In the genomic region with DNA sequence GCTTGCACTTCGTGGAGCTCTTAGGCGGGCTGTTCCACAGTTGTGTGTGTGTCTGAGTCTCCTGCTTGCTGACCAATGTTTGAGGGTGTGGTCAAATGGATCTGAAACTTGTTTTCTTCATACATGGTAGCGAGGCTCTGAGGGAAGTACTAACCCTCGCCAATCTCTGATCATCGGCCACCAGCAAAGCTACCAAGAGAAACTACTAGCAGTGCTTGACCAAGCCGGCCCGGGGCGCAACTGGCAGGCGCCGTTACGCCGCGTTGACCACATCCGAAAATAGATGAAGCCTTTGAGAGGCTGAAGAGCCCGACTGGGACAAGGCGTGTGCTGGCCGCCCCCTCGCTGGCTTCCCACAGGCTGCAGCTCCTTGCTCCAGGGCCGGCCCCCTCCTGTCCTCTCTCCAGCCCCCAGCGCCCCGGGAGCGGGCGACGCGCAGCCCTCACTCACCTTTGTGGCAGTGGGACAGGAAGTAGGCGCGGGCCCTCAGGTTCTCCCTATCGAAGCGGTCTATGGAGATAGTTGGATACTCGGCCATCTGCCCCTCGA, we compare ENCODE assay signal across 8 cellular contexts. TPM values are rescaled to one million over a fixed set of nuclear protein-coding genes. Genes with fewer than 3 reads are reported as not detected.
DNase-seq lines count a peak whose midpoint lies in the region; ATAC-seq and TF ChIP-seq lines count a peak whose summit lies in the region.

No MANE protein-coding gene starts in this region.

- TF ChIP-seq POLR2A in HCT116 (IDR thresholded peaks at IDR 0.05; ENCODE audit: borderline replicate concordance, extremely low read depth, insufficient read depth, insufficient read length), result no peak
- TF ChIP-seq POLR2A in adrenal gland (IDR thresholded peaks at IDR 0.05), result no peak

- H3K9me2 ChIP-seq in HCT116 (ENCODE audit: insufficient read depth) (no peaks in the 10 kb centered on the region), MM.1S (replicated peaks; ENCODE audit: insufficient read depth, low read length) (no peaks in the 10 kb centered on the region)

- peak; percentile 57 for DNase-seq in activated CD8-positive, alpha-beta memory T cell treated with anti-CD3 and anti-CD28 coated beads, Interleukin-2, amount 10 ng/mL, durations not matched to agents 7 days and 5 days
- DNase-seq in activated CD8-positive, alpha-beta memory T cell treated with anti-CD3 and anti-CD28 coated beads for 24 hours, result no peak
- DNase-seq in HCT116 (ENCODE audit: low read depth, low spot score) (peak; percentile 22), MM.1S (peak; percentile 75), adrenal gland (peak in 6 of 7 donors; percentile 54 to 75 (median 58)), hepatic stellate cell (ENCODE audit: low spot score) (peak; percentile 57), retinal pigment epithelial cell (ENCODE audit: low read depth) (peak; percentile 10)
- no peak for DNase-seq in central memory CD4-positive, alpha-beta T cell

- no peaks in the 10 kb centered on the region for H3K27me3 Mint-ChIP-seq in activated CD8-positive, alpha-beta memory T cell treated with anti-CD3 and anti-CD28 coated beads, Interleukin-2, amount 10 ng/mL, durations not matched to agents 7 days and 5 days

- H2AFZ ChIP-seq in HCT116 (ENCODE audit: low read depth, low read length, poor library complexity, severe bottlenecking), result peak overlapping the region; percentile 59
- peak overlapping the region; percentile 71 for H2AFZ ChIP-seq in MM.1S (ENCODE audit: low read length)

- H3K4me3 ChIP-seq in HCT116 (replicated peaks in 1 of 2; ENCODE audit: low read depth in 1 of 2, low read length in 2 of 2) (peak overlapping the region; percentile 76 to 82), MM.1S (ENCODE audit: low read length) (peak overlapping the region; percentile 79), adrenal gland (peak overlapping the region; percentile 24 to 96 (median 62)), retinal pigment epithelial cell (ENCODE audit: low read length) (peak overlapping the region; percentile 84)

- POLR2A ChIA-PET in HCT116 (lab: Charles Lee), result interaction anchor here (0.7 to 1.7 kb wide), 2 partner anchors 21 to 115 kb away, joined by 3 to 5 read pairs; a partner anchor contains a TSS

- CTCF ChIA-PET in activated CD8-positive, alpha-beta memory T cell treated with anti-CD3 and anti-CD28 coated beads, Interleukin-2, amount 10 ng/mL, durations not matched to agents 7 days and 5 days (lab: Charles Lee), result interaction anchor here (0.8 to 3.2 kb wide), 13 partner anchors 8 to 769 kb away, joined by 3 to 14 read pairs (median 4); a partner anchor contains a TSS
- CTCF ChIA-PET in HCT116 (lab: Charles Lee), result interaction anchor here (0.8 to 2.0 kb wide), 2 partner anchors 116 to 152 kb away, joined by 3 to 9 read pairs; a partner anchor contains a TSS

- peaks cover 59% of the 10 kb centered on the region for H3K79me2 ChIP-seq in HCT116 (ENCODE audit: insufficient read depth, low read length)
- peaks cover 51% of the 10 kb centered on the region for H3K79me2 ChIP-seq in MM.1S (ENCODE audit: low read length)

- H3K9me3 Mint-ChIP-seq in activated CD8-positive, alpha-beta memory T cell treated with anti-CD3 and anti-CD28 coated beads, Interleukin-2, amount 10 ng/mL, durations not matched to agents 7 days and 5 days (ENCODE audit: low read depth), result no peaks in the 10 kb centered on the region

- no peak for TF ChIP-seq RAD21 in HCT116 (IDR thresholded peaks at IDR 0.05; ENCODE audit: low read depth)

- ATAC-seq in activated CD8-positive, alpha-beta memory T cell treated with anti-CD3 and anti-CD28 coated beads, Interleukin-2, amount 10 ng/mL, durations not matched to agents 7 days and 5 days, result peak; percentile 63
- ATAC-seq in HCT116, result peak; percentile 70

- BruUV-seq in HCT116 (replicated peaks; lab: Mats Ljungman, UMichigan), result no TSS peak

- H3K27me3 ChIP-seq in HCT116 (ENCODE audit: insufficient read depth, low read length) (no peaks in the 10 kb centered on the region), MM.1S (replicated peaks; ENCODE audit: insufficient read depth, low read length) (no peaks in the 10 kb centered on the region), adrenal gland (no peaks in the 10 kb centered on the region)

- peak overlapping the region; percentile 81 for H3K4me3 Mint-ChIP-seq in activated CD8-positive, alpha-beta memory T cell treated with anti-CD3 and anti-CD28 coated beads, Interleukin-2, amount 10 ng/mL, durations not matched to agents 7 days and 5 days

- H3K36me3 Mint-ChIP-seq in activated CD8-positive, alpha-beta memory T cell treated with anti-CD3 and anti-CD28 coated beads, Interleukin-2, amount 10 ng/mL, durations not matched to agents 7 days and 5 days, result peaks cover 35% of the 10 kb centered on the region

- H3K4me2 ChIP-seq in HCT116 (ENCODE audit: low read length), result peak overlapping the region; percentile 88
- peak overlapping the region; percentile 94 for H3K4me2 ChIP-seq in MM.1S (ENCODE audit: low read depth, low read length)

- TF ChIP-seq CTCF in HCT116 (IDR thresholded peaks at IDR 0.05 in 2 of 3, conservative IDR thresholded peaks at IDR 0.05 in 1 of 3; ENCODE audit: borderline replicate concordance in 1 of 3, insufficient read depth in 1 of 3, low read depth in 2 of 3, low read length in 2 of 3) (no peak), MM.1S (IDR thresholded peaks at IDR 0.05; ENCODE audit: low read length) (peak; percentile 28), adrenal gland (IDR thresholded peaks at IDR 0.05) (peak in 3 of 6 experiments; percentile 7 to 17 (median 8)), retinal pigment epithelial cell (conservative IDR thresholded peaks at IDR 0.05; ENCODE audit: low read depth, low read length) (peak; percentile 19)

- H3K27ac Mint-ChIP-seq in activated CD8-positive, alpha-beta memory T cell treated with anti-CD3 and anti-CD28 coated beads, Interleukin-2, amount 10 ng/mL, durations not matched to agents 7 days and 5 days, result peak overlapping the region; percentile 98

- peaks cover 26% of the 10 kb centered on the region for H3F3A ChIP-seq in MM.1S (ENCODE audit: insufficient read depth, low read length)

- 0 to 5% (median 2%) methylated on average over 3 to 31 of the region's 31 CpGs for WGBS in adrenal gland, 4 donors

- H3K4me1 ChIP-seq in HCT116 (ENCODE audit: control insufficient read depth in 1 of 2, insufficient read depth in 2 of 2, low read length in 2 of 2) (peaks cover 9 to 18% of the 10 kb centered on the region in 2 experiments), MM.1S (ENCODE audit: low read length) (peaks cover 30% of the 10 kb centered on the region), adrenal gland (replicated peaks in 1 of 2) (peaks cover 8 to 19% of the 10 kb centered on the region in 2 donors)

- H3K9me3 ChIP-seq in HCT116 (ENCODE audit: control insufficient read depth in 1 of 2, insufficient read depth in 1 of 2, low read depth in 1 of 2, low read length in 2 of 2) (no peaks in the 10 kb centered on the region), MM.1S (replicated peaks; ENCODE audit: insufficient read depth, low read length) (no peaks in the 10 kb centered on the region), adrenal gland (replicated peaks in 1 of 3) (no peaks in the 10 kb centered on the region)

- H3K27ac ChIP-seq in HCT116 (ENCODE audit: low read depth, low read length) (peak overlapping the region; percentile 70), MM.1S (ENCODE audit: low read length) (peak overlapping the region; percentile 99), adrenal gland (peak overlapping the region; percentile 76 to 95 (median 82))

- no peaks in the 10 kb centered on the region for H4K20me1 ChIP-seq in HCT116 (ENCODE audit: insufficient read depth)
- no peaks in the 10 kb centered on the region for H4K20me1 ChIP-seq in MM.1S (ENCODE audit: insufficient read depth, low read length)

- H3K9ac ChIP-seq in HCT116 (ENCODE audit: low read length) (peak overlapping the region; percentile 76), MM.1S (ENCODE audit: low read length) (peak overlapping the region; percentile 94)

- H3K4me1 Mint-ChIP-seq in activated CD8-positive, alpha-beta memory T cell treated with anti-CD3 and anti-CD28 coated beads, Interleukin-2, amount 10 ng/mL, durations not matched to agents 7 days and 5 days, result peaks cover 57% of the 10 kb centered on the region

- peaks cover 2 to 14% of the 10 kb centered on the region in 2 experiments; a peak in 2 of 4 replicates for H3K36me3 ChIP-seq in HCT116 (ENCODE audit: control insufficient read depth in 1 of 2, insufficient read depth in 2 of 2, low read length in 2 of 2)
- H3K36me3 ChIP-seq in MM.1S (replicated peaks; ENCODE audit: insufficient read depth, low read length), result no peaks in the 10 kb centered on the region; the same call in 1 of the 2 replicates
- H3K36me3 ChIP-seq in adrenal gland (replicated peaks in 1 of 2), result peaks cover 0 to 2% of the 10 kb centered on the region in 2 donors

- intact Hi-C loops in HCT116 (cut with micrococcal nuclease) (loop anchor here (5.0 kb wide), 3 partner anchors 116 to 214 kb away; a partner anchor contains a TSS), adrenal gland (cut with DNase I) (loop anchor here in 1 of 2 donors (5.0 kb wide), 1 partner anchor 139 kb away; no protein-coding TSS in a partner anchor)

- RAD21 ChIA-PET in HCT116 (lab: Charles Lee; ENCODE audit: low non-redundant PET in 1 of 2, low total read pairs in 2 of 2, uncharacterized antibody in 2 of 2, unreplicated experiment in 2 of 2), result no interaction called here

TF ChIP-seq in HCT116, 20 proteins besides CTCF, POLR2A, EP300 and RAD21:
- TF ChIP-seq EZH2 (IDR thresholded peaks at IDR 0.05) (no peak), ZFX (IDR thresholded peaks at IDR 0.05) (peak; percentile 38; the same call in 1 of the 2 replicates)

RNA-seq across cellular contexts. Expression of a gene that starts 0.4 kb away (rescaled TPM):
- 10 to 100 TPM; 29.2 to 47.4 TPM for total RNA-seq in activated CD8-positive, alpha-beta memory T cell treated with anti-CD3 and anti-CD28 coated beads, Interleukin-2, amount 10 ng/mL, durations not matched to agents 7 days and 5 days
- total RNA-seq in HCT116 (2021; ENCODE audit: unreplicated experiment) (14.5 TPM), adrenal gland (10 to 100 TPM in 1 of 8 donors, 1 to 10 TPM in 7; 2.9 to 11.0 (median 8.3) TPM)
- 3.0 and 5.6 TPM in 2 replicates for polyA plus RNA-seq in HCT116 (2012)
- polyA plus RNA-seq in adrenal gland, result 1 to 10 TPM; 1.8 to 8.5 (median 7.6) TPM

RNA-seq across cellular contexts. Expression of a gene that starts 5.7 kb away (rescaled TPM):
- 1 to 10 TPM in 1 of 2 experiments, under 1 TPM in 1; 0.91 to 1.1 TPM for total RNA-seq in activated CD8-positive, alpha-beta memory T cell treated with anti-CD3 and anti-CD28 coated beads, Interleukin-2, amount 10 ng/mL, durations not matched to agents 7 days and 5 days
- total RNA-seq in HCT116 (2021; ENCODE audit: unreplicated experiment), result 1.4 TPM
- 0.45 and 1.8 TPM in 2 replicates for polyA plus RNA-seq in HCT116 (2012)
- total RNA-seq in adrenal gland, result 1 to 10 TPM in 1 of 8 donors, not detected in 7; 1.1 TPM
- under 1 TPM; 0.44 to 0.97 (median 0.95) TPM for polyA plus RNA-seq in adrenal gland

Comparison
In these comparisons a context has a peak if more than half of its experiments do, and no peak if none do; other contexts are left out.
1. DNase-seq: peak in activated CD8-positive, alpha-beta memory T cell treated with anti-CD3 and anti-CD28 coated beads, Interleukin-2, amount 10 ng/mL, durations not matched to agents 7 days and 5 days (single experiment), HCT116 (single experiment), MM.1S (single experiment), adrenal gland (6 of 7), hepatic stellate cell (single experiment) and retinal pigment epithelial cell (single experiment); none in activated CD8-positive, alpha-beta memory T cell treated with anti-CD3 and anti-CD28 coated beads for 24 hours (single experiment) and central memory CD4-positive, alpha-beta T cell (single experiment).
2. CTCF ChIP-seq: peak in MM.1S (single experiment) and retinal pigment epithelial cell (single experiment); none in HCT116 (0 of 3).
3. Peak in every context shown above with its lines, with median percentiles within 50 percentile points of each other: H3K27ac ChIP-seq and H3K4me3 ChIP-seq.